In the genomic region with DNA sequence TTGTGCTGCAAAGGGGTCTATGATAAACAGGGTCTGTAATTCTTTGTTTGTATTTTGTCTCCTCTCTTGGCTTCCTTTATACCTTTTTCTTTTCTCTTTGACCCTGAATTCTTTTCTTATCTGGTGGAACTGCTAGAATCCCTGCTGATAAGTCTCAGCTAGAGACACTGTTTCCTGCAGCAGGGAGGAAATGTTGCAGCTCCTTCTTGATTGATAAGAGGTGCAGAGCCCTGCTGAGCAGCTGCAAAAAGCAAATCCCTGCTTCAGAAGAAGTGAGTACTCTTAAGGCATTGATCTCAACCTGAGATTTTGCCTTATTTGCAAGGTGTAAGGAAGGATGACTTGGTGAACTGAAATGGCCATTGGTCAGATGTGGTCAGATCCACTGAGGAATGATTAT, we compare ENCODE assay signal across 23 cellular contexts.
"Had no signal": no experiment of that assay in that cellular context is flagged by ENCODE, and none has a peak within 500 bp of the region (broad histone marks: within the 10 kb centered on the region; RNA-seq: fewer than 3 reads in every experiment).

No MANE protein-coding gene starts in this region.

- H3K36me3 Mint-ChIP-seq: natural killer cell treated with Interleukin-12 subunit alpha and Interleukin-12 subunit beta and Interleukin-15 and Interleukin-18, amount 100 ng/mL, for 72 hours had no signal

- H3K4me3 Mint-ChIP-seq: activated CD8-positive, alpha-beta T cell treated with anti-CD3 and anti-CD28 coated beads for 36 hours; activated T-cell treated with anti-CD3 and anti-CD28 coated beads, Interleukin-2, amount 50 U/mL, for 72 hours; dendritic cell treated with granulocyte-macrophage colony-stimulating factor and Interleukin-4, amounts not matched to agents 40 ng/mL and 50 ng/mL, for 4 days; effector memory CD8-positive, alpha-beta T cell; natural killer cell treated with Interleukin-12 subunit alpha and Interleukin-12 subunit beta and Interleukin-15 and Interleukin-18, amount 100 ng/mL, for 72 hours had no signal

- H3K27ac Mint-ChIP-seq: activated CD8-positive, alpha-beta T cell treated with anti-CD3 and anti-CD28 coated beads for 36 hours; activated T-cell treated with anti-CD3 and anti-CD28 coated beads, Interleukin-2, amount 50 U/mL, for 72 hours; dendritic cell treated with granulocyte-macrophage colony-stimulating factor and Interleukin-4, amounts not matched to agents 40 ng/mL and 50 ng/mL, for 4 days; effector memory CD8-positive, alpha-beta T cell; natural killer cell treated with Interleukin-12 subunit alpha and Interleukin-12 subunit beta and Interleukin-15 and Interleukin-18, amount 100 ng/mL, for 72 hours had no signal

- H3K36me3 ChIP-seq: breast epithelium, gastrocnemius medialis, heart left ventricle, left lung, prostate gland had no signal

- H3K4me3 ChIP-seq: breast epithelium, gastrocnemius medialis, heart left ventricle, left lung, prostate gland, skin epidermis had no signal

- H3K27me3 ChIP-seq: breast epithelium, gastrocnemius medialis, heart left ventricle, left lung had no signal

- H3K4me1 ChIP-seq: breast epithelium, gastrocnemius medialis, heart left ventricle, left lung, prostate gland had no signal

- H3K9me3 ChIP-seq: breast epithelium, gastrocnemius medialis, heart left ventricle, prostate gland had no signal

- H3K27me3 Mint-ChIP-seq: dendritic cell treated with granulocyte-macrophage colony-stimulating factor and Interleukin-4, amounts not matched to agents 40 ng/mL and 50 ng/mL, for 4 days; effector memory CD8-positive, alpha-beta T cell; natural killer cell treated with Interleukin-12 subunit alpha and Interleukin-12 subunit beta and Interleukin-15 and Interleukin-18, amount 100 ng/mL, for 72 hours had no signal

- ATAC-seq: activated CD8-positive, alpha-beta T cell treated with anti-CD3 and anti-CD28 coated beads for 36 hours; activated T-cell treated with anti-CD3 and anti-CD28 coated beads, Interleukin-2, amount 50 U/mL, for 72 hours; effector memory CD8-positive, alpha-beta T cell; gastrocnemius medialis; heart left ventricle; left lung; natural killer cell treated with Interleukin-12 subunit alpha and Interleukin-12 subunit beta and Interleukin-15 and Interleukin-18, amount 100 ng/mL, for 72 hours; right cardiac atrium had no signal

- H3K27ac ChIP-seq: breast epithelium, gastrocnemius medialis, heart left ventricle, left lung, prostate gland, skin epidermis had no signal

- DNase-seq: activated CD4-positive, alpha-beta T cell treated with anti-CD3 and anti-CD28 coated beads for 4 hours; activated CD8-positive, alpha-beta T cell treated with anti-CD3 and anti-CD28 coated beads for 36 hours; activated gamma-delta T cell treated with Interleukin-2 at 50 U/mL for 16 hours; activated T-cell treated with anti-CD3 and anti-CD28 coated beads, Interleukin-2, amount 50 U/mL, for 72 hours; aorta; cerebellar nuclear complex; effector memory CD8-positive, alpha-beta T cell; erythroblast; gastrocnemius medialis; heart left ventricle; kidney; left lung; right cardiac atrium; stimulated activated CD4-positive, alpha-beta T cell treated with anti-CD3 and anti-CD28 coated beads, Interleukin-15, amount 100 ng/mL, for 24 hours; stimulated activated CD4-positive, alpha-beta T cell treated with anti-CD3 and anti-CD28 coated beads, Interleukin-4, amount 100 ng/mL, for 1 hour; stimulated activated naive CD4-positive, alpha-beta T cell; substantia nigra; trophoblast cell had no signal
